23 cellular contexts compared by ENCODE assay signal in genomic region chr1:244114895-244115294, GRCh38.
"Had no signal": no experiment of that assay in that cellular context is flagged by ENCODE, and none has a peak within 500 bp of the region (broad histone marks: within the 10 kb centered on the region; RNA-seq: fewer than 3 reads in every experiment).

No MANE protein-coding gene starts in this region.

- DNase-seq: activated CD4-positive, alpha-beta T cell treated with anti-CD3 and anti-CD28 coated beads for 4 hours; activated CD4-positive, alpha-beta T cell treated with anti-CD3 and anti-CD28 coated beads, Interleukin-2, amount 50 U/mL, for 48 hours; activated CD4-positive, CD25-positive, alpha-beta regulatory T cell; activated naive CD4-positive, alpha-beta T cell treated with anti-CD3 and anti-CD28 coated beads for 36 hours; activated naive CD8-positive, alpha-beta T cell treated with anti-CD3 and anti-CD28 coated beads, Interleukin-2, amount 10 ng/mL, durations not matched to agents 7 days and 5 days; activated T-cell treated with anti-CD3 and anti-CD28 coated beads, Interleukin-2, amount 50 U/mL, for 48 hours; amniotic stem cell; colonic mucosa; dorsolateral prefrontal cortex; gastrocnemius medialis; hippocampal formation; kidney glomerular epithelial cell; left ventricle myocardium superior; ovary; right cardiac atrium; stimulated activated CD4-positive, alpha-beta T cell treated with anti-CD3 and anti-CD28 coated beads, Interleukin-1b, Interleukin-23, amount 100 ng/mL, for 48 hours; stimulated activated naive CD8-positive, alpha-beta T cell treated with anti-CD3 and anti-CD28 coated beads, Interleukin-15, amount 100 ng/mL, for 72 hours had no signal

- ATAC-seq: gastrocnemius medialis; left ventricle myocardium superior; right cardiac atrium; stimulated activated naive CD8-positive, alpha-beta T cell treated with anti-CD3 and anti-CD28 coated beads, Interleukin-15, amount 100 ng/mL, for 72 hours had no signal

- H3K36me3 ChIP-seq: breast epithelium, colonic mucosa, esophagus muscularis mucosa, gastrocnemius medialis, neutrophil, ovary, prostate gland, suprapubic skin, tibial nerve had no signal

- H3K27me3 ChIP-seq: breast epithelium, colonic mucosa, gastrocnemius medialis, ovary had no signal

- H3K9me3 ChIP-seq: breast epithelium, colonic mucosa, esophagus muscularis mucosa, gastrocnemius medialis, neutrophil, ovary, prostate gland, suprapubic skin had no signal

- H3K4me3 ChIP-seq: breast epithelium, colonic mucosa, dorsolateral prefrontal cortex, esophagus muscularis mucosa, gastrocnemius medialis, ovary, prostate gland, suprapubic skin, tibial nerve had no signal

- H3K27ac ChIP-seq: breast epithelium, colonic mucosa, dorsolateral prefrontal cortex, esophagus muscularis mucosa, gastrocnemius medialis, neutrophil, ovary, prostate gland, suprapubic skin, tibial nerve had no signal

- H3K4me1 ChIP-seq: breast epithelium, colonic mucosa, gastrocnemius medialis, prostate gland, suprapubic skin, tibial nerve had no signal
